ENCODE assay signal across 8 cellular contexts in genomic region chr4:1130318-1131186, GRCh38. TPM values are rescaled to one million over a fixed set of nuclear protein-coding genes. Genes with fewer than 3 reads are reported as not detected.
DNase-seq lines count a peak whose midpoint lies in the region; ATAC-seq and TF ChIP-seq lines count a peak whose summit lies in the region.

No MANE protein-coding gene starts in this region.

- H2BK15ac ChIP-seq in neuronal stem cell (ENCODE audit: low read length), result no peak overlapping the region

- H3K23ac ChIP-seq in neuronal stem cell (ENCODE audit: low read depth, low read length, poor library complexity), result no peak overlapping the region

- H2BK5ac ChIP-seq in neuronal stem cell (ENCODE audit: low read length), result no peak overlapping the region

- TF ChIP-seq CTCF in BE2C (IDR thresholded peaks at IDR 0.05; ENCODE audit: low read depth, low read length) (peak; percentile 100), fibroblast of mammary gland (conservative IDR thresholded peaks at IDR 0.05; ENCODE audit: control insufficient read depth, insufficient read depth, low read depth, low read length) (peak; percentile 100)

- H3K79me1 ChIP-seq in neuronal stem cell (ENCODE audit: low read depth, low read length), result no peaks in the 10 kb centered on the region

- WGBS in neuronal stem cell (ENCODE audit: extremely low coverage in 2 of 2, insufficient read length in 2 of 2, insufficient replicate concordance in 1 of 2), 2 donors, result no CpG with 5 or more reads among the region's 13 CpGs

- peak overlapping the region; percentile 5 for H2AFZ ChIP-seq in neuronal stem cell (ENCODE audit: low read length)

- peak; percentile 64 for DNase-seq in BE2C
- DNase-seq in OCI-M1 (lab: John Stamatoyannopoulos, UW), result peak; percentile 88
- DNase-seq in activated T-cell treated with anti-CD3 and anti-CD28 coated beads, Interleukin-2, amount 50 U/mL, for 24 hours, result peak; percentile 84
- peak; percentile 79 for DNase-seq in fibroblast of mammary gland (ENCODE audit: low read depth)
- peak; percentile 78 for DNase-seq in neuronal stem cell (ENCODE audit: low spot score)
- peak; percentile 62 for DNase-seq in stromal cell of bone marrow (ENCODE audit: low read depth)

- no peaks in the 10 kb centered on the region for H3K9me3 Mint-ChIP-seq in activated T-cell treated with anti-CD3 and anti-CD28 coated beads, Interleukin-2, amount 50 U/mL, for 24 hours

- no peak overlapping the region for H2AK5ac ChIP-seq in neuronal stem cell (ENCODE audit: low read depth, low read length)

- H3K4me3 Mint-ChIP-seq in activated T-cell treated with anti-CD3 and anti-CD28 coated beads, Interleukin-2, amount 50 U/mL, for 24 hours, result no peak overlapping the region

- H3K27ac Mint-ChIP-seq in activated T-cell treated with anti-CD3 and anti-CD28 coated beads, Interleukin-2, amount 50 U/mL, for 24 hours, result no peak overlapping the region

- H3K27me3 Mint-ChIP-seq in activated T-cell treated with anti-CD3 and anti-CD28 coated beads, Interleukin-2, amount 50 U/mL, for 24 hours, result peaks cover 11% of the 10 kb centered on the region

- no peak overlapping the region for H3K14ac ChIP-seq in neuronal stem cell (ENCODE audit: low read length)

- H3K18ac ChIP-seq in neuronal stem cell (ENCODE audit: low read length), result no peak overlapping the region

- H3K27me3 ChIP-seq in BE2C (peaks cover 7% of the 10 kb centered on the region), neuronal stem cell (ENCODE audit: control insufficient read depth in 3 of 3, insufficient read depth in 3 of 3, low read depth in 1 of 3, low read length in 3 of 3) (peaks cover 0 to 4% (median 0%) of the 10 kb centered on the region in 3 experiments)

- H3K9me3 ChIP-seq in BE2C (no peaks in the 10 kb centered on the region), neuronal stem cell (replicated peaks in 1 of 2; ENCODE audit: control insufficient read depth in 2 of 2, insufficient read depth in 1 of 2, low read depth in 1 of 2, low read length in 2 of 2) (peaks cover 0 to 2% of the 10 kb centered on the region in 2 donors)

- H3K36me3 Mint-ChIP-seq in activated T-cell treated with anti-CD3 and anti-CD28 coated beads, Interleukin-2, amount 50 U/mL, for 24 hours (ENCODE audit: low read depth), result no peaks in the 10 kb centered on the region

- H3K4me3 ChIP-seq in BE2C (ENCODE audit: low read depth, low read length) (no peak overlapping the region), fibroblast of mammary gland (ENCODE audit: control insufficient read depth, low read depth, low read length) (no peak overlapping the region), neuronal stem cell (ENCODE audit: low read length in 2 of 2) (no peak overlapping the region)

- H4K8ac ChIP-seq in neuronal stem cell (ENCODE audit: low read depth, low read length), result no peak overlapping the region

- H3K9ac ChIP-seq in neuronal stem cell (ENCODE audit: low read depth, low read length, poor library complexity), result no peak overlapping the region

- ATAC-seq in GM18861 (IDR thresholded peaks at IDR 0.05; ENCODE audit: unreplicated experiment) (peak; percentile 69), HG03571 (IDR thresholded peaks at IDR 0.05; ENCODE audit: unreplicated experiment) (peak; percentile 79)

- no peak overlapping the region for H3K4ac ChIP-seq in neuronal stem cell (ENCODE audit: low read length)

- no peak overlapping the region for H2BK12ac ChIP-seq in neuronal stem cell (ENCODE audit: low read length)

- H2BK120ac ChIP-seq in neuronal stem cell (ENCODE audit: low read depth, low read length), result no peak overlapping the region

- no peak overlapping the region for H4K91ac ChIP-seq in neuronal stem cell (ENCODE audit: low read depth, low read length, poor library complexity)

- H3K4me2 ChIP-seq in neuronal stem cell (ENCODE audit: insufficient read depth, low read length, poor library complexity, severe bottlenecking), result no peak overlapping the region

- H3K27ac ChIP-seq in neuronal stem cell (replicated peaks; ENCODE audit: low read length), result no peak overlapping the region

- H3K4me1 ChIP-seq in BE2C, result no peaks in the 10 kb centered on the region
- no peaks in the 10 kb centered on the region for H3K4me1 ChIP-seq in neuronal stem cell (ENCODE audit: control insufficient read depth in 2 of 2, insufficient read depth in 1 of 2, low read depth in 1 of 2, low read length in 2 of 2)

- no peaks in the 10 kb centered on the region for H3K36me3 ChIP-seq in BE2C
- H3K36me3 ChIP-seq in neuronal stem cell (replicated peaks in 1 of 2; ENCODE audit: control insufficient read depth in 2 of 2, insufficient read depth in 2 of 2, low read length in 2 of 2), result no peaks in the 10 kb centered on the region

- H3K4me1 Mint-ChIP-seq in activated T-cell treated with anti-CD3 and anti-CD28 coated beads, Interleukin-2, amount 50 U/mL, for 24 hours (ENCODE audit: low read depth), result peaks cover 2% of the 10 kb centered on the region

RNA-seq across cellular contexts. Expression of gene RNF212, which starts 17.2 kb away (rescaled TPM):
- polyA plus RNA-seq in BE2C (2012; ENCODE audit: insufficient read depth, insufficient read length, low read depth), result not detected
- polyA plus RNA-seq in neuronal stem cell (2013, experiment 1 of 2), result 5.1 TPM
- 5.5 TPM for polyA plus RNA-seq in neuronal stem cell (2013, experiment 2 of 2)

RNA-seq across cellular contexts. Expression of gene SPON2, which starts 41.8 kb away (rescaled TPM):
- not detected for polyA plus RNA-seq in BE2C (2012; ENCODE audit: insufficient read depth, insufficient read length, low read depth)
- 5.9 TPM for polyA plus RNA-seq in neuronal stem cell (2013, experiment 1 of 2)
- 5.8 TPM for polyA plus RNA-seq in neuronal stem cell (2013, experiment 2 of 2)
